ENCODE assay signal across 8 cellular contexts in the genomic region with DNA sequence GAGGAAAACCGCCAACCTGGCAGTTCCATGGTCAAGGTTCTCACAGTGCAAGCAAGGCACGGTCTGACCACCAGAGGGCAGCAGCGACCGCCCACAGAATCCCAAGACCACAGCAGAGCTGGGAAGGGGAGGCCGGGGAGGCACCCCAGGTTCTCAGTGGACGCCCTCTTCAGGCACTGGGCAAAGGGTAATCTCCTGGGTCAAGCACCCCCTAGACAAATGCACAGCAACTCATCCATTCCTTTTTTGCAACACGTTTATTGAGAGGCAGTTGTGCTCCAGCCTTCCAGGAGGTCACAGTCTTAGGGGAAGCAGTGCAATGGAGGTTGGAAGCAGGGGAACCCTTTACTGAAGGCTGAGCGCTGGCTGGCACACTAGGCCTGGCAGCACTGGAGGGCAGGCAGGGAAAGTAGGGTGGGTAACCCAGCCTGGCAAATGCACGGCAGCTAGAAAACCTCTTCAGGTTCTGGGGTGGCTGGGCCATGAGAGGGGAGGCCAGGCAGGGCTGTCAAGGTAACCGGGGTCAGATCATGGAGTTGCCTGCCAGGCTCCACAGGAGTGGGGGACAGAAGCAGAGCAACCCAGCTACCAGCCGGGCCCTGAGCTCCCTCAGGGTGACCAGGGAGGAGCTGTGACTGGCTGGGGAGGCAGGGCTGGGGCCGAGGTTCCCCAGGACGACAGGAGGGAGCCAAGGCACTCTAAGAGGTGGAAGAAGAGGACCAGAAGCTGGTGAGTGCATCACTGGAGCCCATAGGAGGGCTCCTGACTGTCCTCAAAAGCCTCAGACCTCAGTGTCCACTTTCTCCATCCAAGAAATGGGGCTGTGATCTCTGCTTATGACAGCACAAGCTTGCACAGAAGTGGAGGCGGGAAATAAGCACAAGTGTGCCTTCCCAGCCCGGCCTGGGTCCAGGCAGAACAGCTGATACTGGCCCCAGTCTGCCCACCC. TPM values are rescaled to one million over a fixed set of nuclear protein-coding genes. Genes with fewer than 3 reads are reported as not detected.
A peak's percentile ranks its signal among the peaks of the same experiment; 100 is the strongest.
DNase-seq lines count a peak whose midpoint lies in the region; ATAC-seq and TF ChIP-seq lines count a peak whose summit lies in the region.

No MANE protein-coding gene starts in this region.

- intact Hi-C loops in cardiac septum (cut with DNase I) = loop anchor here (1.0 to 10.0 kb wide), 5 partner anchors 17 to 229 kb away; a partner anchor contains a TSS
- intact Hi-C loops in aorta (cut with DNase I) = loop anchor here (1.0 to 2.0 kb wide), 5 partner anchors 15 to 99 kb away; a partner anchor contains a TSS

- no peaks in the 10 kb centered on the region for H3K9me3 Mint-ChIP-seq in activated naive CD8-positive, alpha-beta T cell treated with anti-CD3 and anti-CD28 coated beads, Interleukin-2, amount 50 U/mL, for 24 hours

- H3K27me3 ChIP-seq in SU-DHL-6 (ENCODE audit: low read length) (no peaks in the 10 kb centered on the region), aorta (ENCODE audit: control insufficient read depth in 1 of 2, insufficient read depth in 2 of 2, low read length in 1 of 2) (no peaks in the 10 kb centered on the region)

- peak overlapping the region; percentile 85 for H3K27ac Mint-ChIP-seq in activated naive CD8-positive, alpha-beta T cell treated with anti-CD3 and anti-CD28 coated beads, Interleukin-2, amount 50 U/mL, for 24 hours

- WGBS in aorta, 2 donors = 10 to 11% methylated on average over 13 to 15 of the region's 15 CpGs

- peak overlapping the region; percentile 10 for H2AFZ ChIP-seq in SU-DHL-6 (ENCODE audit: low read depth, low read length, severe bottlenecking)

- H3K27me3 Mint-ChIP-seq in activated naive CD8-positive, alpha-beta T cell treated with anti-CD3 and anti-CD28 coated beads, Interleukin-2, amount 50 U/mL, for 24 hours = no peaks in the 10 kb centered on the region

- H3K4me3 Mint-ChIP-seq in activated naive CD8-positive, alpha-beta T cell treated with anti-CD3 and anti-CD28 coated beads, Interleukin-2, amount 50 U/mL, for 24 hours = peak overlapping the region; percentile 94

- H3K4me2 ChIP-seq in SU-DHL-6 (ENCODE audit: low read depth, low read length, poor library complexity, severe bottlenecking) = peak overlapping the region; percentile 81

- H3K4me3 ChIP-seq in SU-DHL-6 (ENCODE audit: insufficient read depth, low read length, poor library complexity, severe bottlenecking) = peak overlapping the region; percentile 85
- no peak overlapping the region for H3K4me3 ChIP-seq in aorta (ENCODE audit: low read length in 2 of 2)

- peak; percentile 86 for DNase-seq in DMS 273 (lab: John Stamatoyannopoulos, UW; ENCODE audit: unreplicated experiment)
- DNase-seq in DMS 273 treated with DMSO at 0.1 percent for 48 hours (lab: John Stamatoyannopoulos, UW) = no peak
- peak; percentile 80 for DNase-seq in LoVo (ENCODE audit: low spot score)
- peak; percentile 89 for DNase-seq in activated naive CD8-positive, alpha-beta T cell treated with anti-CD3 and anti-CD28 coated beads, Interleukin-2, amount 50 U/mL, for 24 hours
- DNase-seq in cardiac septum (ENCODE audit: low spot score) = peak; percentile 95
- peak; percentile 86 for DNase-seq in pons (ENCODE audit: low spot score)
- peak; percentile 92 to 97 for DNase-seq in aorta

- peak overlapping the region; percentile 92 for H3K9ac ChIP-seq in SU-DHL-6 (ENCODE audit: low read length)

- peaks cover 22% of the 10 kb centered on the region for H3K36me3 Mint-ChIP-seq in activated naive CD8-positive, alpha-beta T cell treated with anti-CD3 and anti-CD28 coated beads, Interleukin-2, amount 50 U/mL, for 24 hours (ENCODE audit: low read depth)

- H3K27ac ChIP-seq in SU-DHL-6 (ENCODE audit: low read depth, low read length) = peak overlapping the region; percentile 67
- peak overlapping the region in 1 of 2 donors; percentile 34 for H3K27ac ChIP-seq in aorta (ENCODE audit: low read depth in 1 of 2, low read length in 2 of 2)

- no peaks in the 10 kb centered on the region for H3K9me2 ChIP-seq in SU-DHL-6 (replicated peaks; ENCODE audit: insufficient read depth, low read length)

- ATAC-seq in activated naive CD8-positive, alpha-beta T cell treated with anti-CD3 and anti-CD28 coated beads, Interleukin-2, amount 50 U/mL, for 24 hours = no peak
- ATAC-seq in aorta (ENCODE audit: low FRiP score) = peak; percentile 80

- no peaks in the 10 kb centered on the region for H3K4me1 ChIP-seq in aorta (ENCODE audit: control insufficient read depth in 1 of 2, insufficient read depth in 2 of 2, low read length in 2 of 2)

- H3K79me2 ChIP-seq in SU-DHL-6 (ENCODE audit: insufficient read depth, low read length) = peaks cover 28% of the 10 kb centered on the region

- H3K9me3 ChIP-seq in SU-DHL-6 (ENCODE audit: insufficient read depth, low read length) (no peaks in the 10 kb centered on the region), aorta (ENCODE audit: control insufficient read depth, low read length) (no peaks in the 10 kb centered on the region)

- peak; percentile 93 for TF ChIP-seq CTCF in SU-DHL-6 (IDR thresholded peaks at IDR 0.05; ENCODE audit: insufficient read depth, low read length, poor library complexity, severe bottlenecking)

- H4K20me1 ChIP-seq in SU-DHL-6 (ENCODE audit: low read depth, low read length) = no peaks in the 10 kb centered on the region

- H3K4me1 Mint-ChIP-seq in activated naive CD8-positive, alpha-beta T cell treated with anti-CD3 and anti-CD28 coated beads, Interleukin-2, amount 50 U/mL, for 24 hours = peaks cover 60% of the 10 kb centered on the region

- H3K36me3 ChIP-seq in SU-DHL-6 (ENCODE audit: low read length) = no peaks in the 10 kb centered on the region
- no peaks in the 10 kb centered on the region for H3K36me3 ChIP-seq in aorta (ENCODE audit: control insufficient read depth in 1 of 2, insufficient read depth in 2 of 2, low read length in 1 of 2)

- peaks cover 27% of the 10 kb centered on the region for H3F3A ChIP-seq in SU-DHL-6 (ENCODE audit: insufficient read depth)

RNA-seq across cellular contexts. Expression of a gene that starts 1.8 kb away (rescaled TPM):
- total RNA-seq in cardiac septum (20.9 TPM), aorta (10 to 100 TPM in 1 of 2 donors, 1 to 10 TPM in 1; 5.6 to 18.0 TPM)
- polyA plus RNA-seq in aorta = 10 to 100 TPM in 1 of 2 donors, 1 to 10 TPM in 1; 5.2 to 12.5 TPM

RNA-seq across cellular contexts. Expression of a gene that starts 8.5 kb away (rescaled TPM):
- 13.0 TPM for total RNA-seq in cardiac septum
- 10 to 100 TPM; 30.9 to 31.9 TPM for total RNA-seq in aorta
- polyA plus RNA-seq in aorta = 10 to 100 TPM in 1 of 2 donors, 1 to 10 TPM in 1; 4.4 to 33.4 TPM
